In genomic region chr19:1001538-1002166, GRCh38 we compare ENCODE assay signal across 8 cellular contexts. TPM values are rescaled to one million over a fixed set of nuclear protein-coding genes. Genes with fewer than 3 reads are reported as not detected.
A peak's percentile ranks its signal among the peaks of the same experiment; 100 is the strongest.
DNase-seq lines count a peak whose midpoint lies in the region; ATAC-seq, FAIRE-seq and TF ChIP-seq lines count a peak whose summit lies in the region.

No MANE protein-coding gene starts in this region.

- H3K27me3 ChIP-seq in HL-60 (ENCODE audit: insufficient read depth, poor library complexity, severe bottlenecking), result peaks cover 43% of the 10 kb centered on the region
- peaks cover 12% of the 10 kb centered on the region for H3K27me3 ChIP-seq in bronchial epithelial cell (ENCODE audit: control insufficient read depth, insufficient read depth, low read length)
- peaks cover 0 to 16% of the 10 kb centered on the region in 2 donors for H3K27me3 ChIP-seq in right lobe of liver

- peaks cover 43 to 64% (median 48%) of the 10 kb centered on the region in 3 donors for H3K27me3 Mint-ChIP-seq in CD14-positive monocyte (ENCODE audit: low read depth in 3 of 3)
- peaks cover 46% of the 10 kb centered on the region for H3K27me3 Mint-ChIP-seq in WTC11 (ENCODE audit: low read depth)

- H3K4me3 ChIP-seq in HL-60 (replicated peaks; ENCODE audit: insufficient read depth, low read length), result no peak overlapping the region
- no peak overlapping the region for H3K4me3 ChIP-seq in bronchial epithelial cell (ENCODE audit: low read depth, low read length)
- H3K4me3 ChIP-seq in right lobe of liver, result no peak overlapping the region

- H3K27ac ChIP-seq in HL-60 (replicated peaks) (no peak overlapping the region), right lobe of liver (no peak overlapping the region)

- H3K4me3 Mint-ChIP-seq in CD14-positive monocyte, result peak overlapping the region; percentile 39 to 84
- H3K4me3 Mint-ChIP-seq in WTC11, result peak overlapping the region; percentile 64

- intact Hi-C loops in CD14-positive monocyte (cut with micrococcal nuclease) (loop anchor here (1.0 kb wide), 2 partner anchors 79 to 80 kb away; no protein-coding TSS in a partner anchor), right lobe of liver (cut with DNase I) (no loop called here)

- H3K36me3 Mint-ChIP-seq in CD14-positive monocyte, result peaks cover 0 to 6% of the 10 kb centered on the region in 2 donors
- 0 out of 2 replicates have a peak, but pooled peaks cover 2% of the 10 kb centered on the region for H3K36me3 Mint-ChIP-seq in WTC11

- peaks cover 0 to 10% (median 8%) of the 10 kb centered on the region in 7 donors for H3K9me3 Mint-ChIP-seq in CD14-positive monocyte
- no peaks in the 10 kb centered on the region for H3K9me3 Mint-ChIP-seq in WTC11

- no peaks in the 10 kb centered on the region for H3K9me3 ChIP-seq in right lobe of liver

- no peak for TF ChIP-seq POLR2A in right lobe of liver (IDR thresholded peaks at IDR 0.05)

- H3K27ac Mint-ChIP-seq in CD14-positive monocyte, result no peak overlapping the region
- no peak overlapping the region for H3K27ac Mint-ChIP-seq in WTC11

- no peak for FAIRE-seq in bronchial epithelial cell (lab: Jason Lieb, UNC)

- H3K4me1 Mint-ChIP-seq in CD14-positive monocyte (peaks cover 7% of the 10 kb centered on the region), WTC11 (peaks cover under 1% of the 10 kb centered on the region; the same call in 1 of the 2 replicates)

- TF ChIP-seq CTCF in CD14-positive monocyte (IDR thresholded peaks at IDR 0.05), result peak; percentile 99
- peak; percentile 76 for TF ChIP-seq CTCF in HL-60 (IDR thresholded peaks at IDR 0.05; ENCODE audit: insufficient read depth, low read length)
- TF ChIP-seq CTCF in WTC11 (IDR thresholded peaks at IDR 0.05), result peak; percentile 81
- peak; percentile 88 for TF ChIP-seq CTCF in bronchial epithelial cell (IDR thresholded peaks at IDR 0.05; ENCODE audit: insufficient read depth, low read length, severe bottlenecking)
- TF ChIP-seq CTCF in right lobe of liver (IDR thresholded peaks at IDR 0.05), result peak; percentile 88 to 94 (median 90)

- DNase-seq in CD14-positive monocyte (ENCODE audit: low spot score) (no peak), HL-60 (ENCODE audit: low read depth in 1 of 2, low spot score in 1 of 2) (peak in 1 of 2 experiments; percentile 44), WTC11 (ENCODE audit: low spot score) (peak; percentile 89), bronchial epithelial cell (ENCODE audit: low read depth) (no peak), right lobe of liver (no peak)
- peak; percentile 30 to 62 for DNase-seq in stimulated activated CD8-positive, alpha-beta memory T cell treated with anti-CD3 and anti-CD28 coated beads, Interleukin-4, amount 100 ng/mL, for 4 hours (ENCODE audit: low read depth in 2 of 2, low spot score in 1 of 2)

- ATAC-seq in WTC11 (peak; percentile 63), right lobe of liver (peak; percentile 72 to 81 (median 79)), HG03045 (IDR thresholded peaks at IDR 0.05; ENCODE audit: unreplicated experiment) (no peak), HG02870 (IDR thresholded peaks at IDR 0.05; ENCODE audit: unreplicated experiment) (no peak)

- H3K36me3 ChIP-seq in bronchial epithelial cell (ENCODE audit: control insufficient read depth, insufficient read depth, low read length), result no peaks in the 10 kb centered on the region
- no peaks in the 10 kb centered on the region for H3K36me3 ChIP-seq in right lobe of liver

- CTCF ChIA-PET in WTC11 (lab: Charles Lee), result interaction anchor here (0.6 to 1.6 kb wide), 9 partner anchors 22 to 220 kb away, joined by 3 to 4 read pairs (median 3); no protein-coding TSS in a partner anchor

- POLR2A ChIA-PET in WTC11 (lab: Charles Lee), result no interaction called here

- peaks cover 0 to under 1% (median 0%) of the 10 kb centered on the region in 4 donors for H3K4me1 ChIP-seq in right lobe of liver

- 0% methylated on average over 4 of the region's 20 CpGs for WGBS in right lobe of liver (ENCODE audit: insufficient coverage, low coverage, low lambda C conversion rate, missing lambda C conversion rate)

TF ChIP-seq in WTC11, 78 proteins besides CTCF, POLR2A, EP300 and RAD21:
- TF ChIP-seq HMGXB4 (CRISPR knock-in tag; IDR thresholded peaks at IDR 0.05), result 0 out of 2 replicates have a peak, but pooled peaks have one; percentile 64
- peak; percentile 59 for TF ChIP-seq ZNF423 (CRISPR knock-in tag; IDR thresholded peaks at IDR 0.05)
- TF ChIP-seq NR2C2 (CRISPR knock-in tag; IDR thresholded peaks at IDR 0.05), result no peak
- 0 out of 2 replicates have a peak, but pooled peaks have one; percentile 15 for TF ChIP-seq GTF2I (CRISPR knock-in tag; conservative IDR thresholded peaks at IDR 0.05)
- TF ChIP-seq CREB1 (CRISPR knock-in tag; IDR thresholded peaks at IDR 0.05), result no peak
TF ChIP-seq in WTC11: peak in this region for 3.

RNA-seq across cellular contexts. Expression of gene GRIN3B, which starts 1.4 kb away (rescaled TPM):
- under 1 TPM in 1 of 2 donors, not detected in 1; 0.13 TPM for polyA plus RNA-seq in CD14-positive monocyte
- total RNA-seq in WTC11 (2021) (1.9 to 2.5 TPM (median 2.4 TPM) in 3 replicates), bronchial epithelial cell (0.26 and 0.38 TPM in 2 replicates), right lobe of liver (under 1 TPM in 1 of 6 experiments, not detected in 5; 0.06 TPM)

RNA-seq across cellular contexts. Expression of gene WDR18, which starts 17.5 kb away (rescaled TPM):
- 10 to 100 TPM; 49.9 to 52.7 TPM for polyA plus RNA-seq in CD14-positive monocyte
- 140 to 147 TPM (median 146 TPM) in 3 replicates for total RNA-seq in WTC11 (2021)
- total RNA-seq in bronchial epithelial cell, result 36.3 and 68.2 TPM in 2 replicates
- 10 to 100 TPM; 19.0 to 56.2 (median 29.7) TPM for total RNA-seq in right lobe of liver

RNA-seq across cellular contexts. Expression of gene TMEM259, which starts 19.3 kb away (rescaled TPM):
- 10 to 100 TPM; 37.4 to 45.0 TPM for polyA plus RNA-seq in CD14-positive monocyte
- total RNA-seq in WTC11 (2021) (176 to 202 TPM (median 191 TPM) in 3 replicates), bronchial epithelial cell (54.8 and 65.9 TPM in 2 replicates), right lobe of liver (100 to 1,000 TPM in 2 of 6 experiments, 10 to 100 TPM in 4; 82.6 to 180 (median 93.2) TPM)

RNA-seq across cellular contexts. Expression of gene RNU6-2, which starts 19.7 kb away (rescaled TPM):
- polyA plus RNA-seq in CD14-positive monocyte, result not detected
- total RNA-seq in WTC11 (2021) (not detected in 3 replicates), bronchial epithelial cell (not detected in 2 replicates), right lobe of liver (not detected)

RNA-seq across cellular contexts. Expression of gene CNN2, which starts 24.8 kb away (rescaled TPM):
- 100 to 1,000 TPM in 1 of 2 donors, 10 to 100 TPM in 1; 69.9 to 144 TPM for polyA plus RNA-seq in CD14-positive monocyte
- total RNA-seq in WTC11 (2021) (387 to 391 TPM (median 390 TPM) in 3 replicates), bronchial epithelial cell (96.9 and 189 TPM in 2 replicates), right lobe of liver (10 to 100 TPM; 16.4 to 53.8 (median 22.2) TPM)

Comparison
In these comparisons a context has a peak if more than half of its experiments do, and no peak if none do; other contexts are left out.
1. DNase-seq: peak in WTC11 (single experiment) and stimulated activated CD8-positive, alpha-beta memory T cell treated with anti-CD3 and anti-CD28 coated beads, Interleukin-4, amount 100 ng/mL, for 4 hours (2 of 2); none in CD14-positive monocyte (single experiment), bronchial epithelial cell (single experiment) and right lobe of liver (0 of 3).
2. ATAC-seq: peak in WTC11 (single experiment) and right lobe of liver (4 of 4); none in HG03045 (single experiment) and HG02870 (single experiment).
3. intact Hi-C loops: an anchor here in CD14-positive monocyte (1.0 kb wide); none called in right lobe of liver.
4. Peak in every context shown above with its lines, with median percentiles within 50 percentile points of each other: CTCF ChIP-seq.